ENCODE assay signal across 13 cellular contexts in genomic region chr3:172846103-172846561, GRCh38.
DNase-seq lines count a peak whose midpoint lies in the region; ATAC-seq and TF ChIP-seq lines count a peak whose summit lies in the region.
"Had no signal": no experiment of that assay in that cellular context is flagged by ENCODE, and none has a peak within 500 bp of the region (broad histone marks: within the 10 kb centered on the region; RNA-seq: fewer than 3 reads in every experiment).

No MANE protein-coding gene starts in this region.

- no peaks in the 10 kb centered on the region for H4K20me1 ChIP-seq in MM.1S (ENCODE audit: insufficient read depth, low read length)

- H3K4me3 ChIP-seq in NB4 (ENCODE audit: low read depth, low read length) (no peak overlapping the region), mesodermal cell (ENCODE audit: extremely low read depth, insufficient read depth, low read length, poor library complexity, severe bottlenecking) (no peak overlapping the region), MM.1S (ENCODE audit: low read length) (no peak overlapping the region), lower lobe of right lung (no peak overlapping the region)

- H3K9me2 ChIP-seq in MM.1S (replicated peaks; ENCODE audit: insufficient read depth, low read length): no peaks in the 10 kb centered on the region

- no peak overlapping the region for H3K9ac ChIP-seq in MM.1S (ENCODE audit: low read length)
- H3K9ac ChIP-seq: KMS-11 had no signal

- no peaks in the 10 kb centered on the region for H3K36me3 ChIP-seq in mesodermal cell (ENCODE audit: control insufficient read depth, insufficient read depth, low read length)
- H3K36me3 ChIP-seq in MM.1S (replicated peaks; ENCODE audit: insufficient read depth, low read length): no peaks in the 10 kb centered on the region
- no peaks in the 10 kb centered on the region for H3K36me3 ChIP-seq in lower lobe of right lung

- 83 to 100% methylated on average over 1 of the region's 4 CpGs for WGBS in mesodermal cell (ENCODE audit: insufficient coverage in 2 of 2), 2 experiments

- H3K27me3 ChIP-seq in MM.1S (replicated peaks; ENCODE audit: insufficient read depth, low read length) (no peaks in the 10 kb centered on the region), lower lobe of right lung (ENCODE audit: low read depth) (no peaks in the 10 kb centered on the region)

- intact Hi-C loops in lower lobe of right lung (cut with DNase I): no loop called here

- no peaks in the 10 kb centered on the region for H3F3A ChIP-seq in MM.1S (ENCODE audit: insufficient read depth, low read length)

- H3K9me3 ChIP-seq in mesodermal cell (ENCODE audit: control insufficient read depth, low read length) (no peaks in the 10 kb centered on the region), MM.1S (replicated peaks; ENCODE audit: insufficient read depth, low read length) (no peaks in the 10 kb centered on the region), lower lobe of right lung (no peaks in the 10 kb centered on the region)

- H3K27ac ChIP-seq in mesodermal cell (ENCODE audit: low read depth, low read length, severe bottlenecking) (peak overlapping the region; percentile 55), MM.1S (ENCODE audit: low read length) (no peak overlapping the region), lower lobe of right lung (no peak overlapping the region)
- H3K27ac ChIP-seq: KMS-11, RWPE1 had no signal

- no peaks in the 10 kb centered on the region for H3K79me2 ChIP-seq in MM.1S (ENCODE audit: low read length)

- ATAC-seq in GM18858 (IDR thresholded peaks at IDR 0.05; ENCODE audit: unreplicated experiment) (peak; percentile 78), HG02678 (IDR thresholded peaks at IDR 0.05; ENCODE audit: unreplicated experiment) (peak; percentile 57), lower lobe of right lung (no peak), esophagus mucosa (no peak)

- peaks cover 5% of the 10 kb centered on the region for H3K4me1 ChIP-seq in mesodermal cell (ENCODE audit: control insufficient read depth, insufficient read depth, low read length, poor library complexity, severe bottlenecking)
- no peaks in the 10 kb centered on the region for H3K4me1 ChIP-seq in MM.1S (ENCODE audit: low read length)
- H3K4me1 ChIP-seq in lower lobe of right lung: no peaks in the 10 kb centered on the region

- DNase-seq in NB4 (ENCODE audit: low read depth) (peak; percentile 56), MM.1S (no peak), lower lobe of right lung (no peak), hypothalamus (lab: John Stamatoyannopoulos, UW) (no peak)
- DNase-seq: activated CD8-positive, alpha-beta memory T cell treated with anti-CD3 and anti-CD28 coated beads for 24 hours; foreskin melanocyte; stimulated activated CD4-positive, alpha-beta T cell treated with anti-CD3 and anti-CD28 coated beads, Interleukin-12 subunit alpha, Interleukin-12 subunit beta, amount 100 ng/mL, for 4 hours had no signal

- no peak overlapping the region for H3K4me2 ChIP-seq in MM.1S (ENCODE audit: low read depth, low read length)
- H3K4me2 ChIP-seq: KMS-11 had no signal

- no peak for TF ChIP-seq CTCF in NB4 (IDR thresholded peaks at IDR 0.05; ENCODE audit: low read depth, low read length)
- no peak for TF ChIP-seq CTCF in MM.1S (IDR thresholded peaks at IDR 0.05; ENCODE audit: low read length)
- TF ChIP-seq CTCF in lower lobe of right lung (IDR thresholded peaks at IDR 0.05): no peak

- H2AFZ ChIP-seq in MM.1S (ENCODE audit: low read length): no peak overlapping the region

- TF ChIP-seq POLR2A in NB4 (IDR thresholded peaks at IDR 0.05; ENCODE audit: extremely low read depth, insufficient read length): no peak

Comparison
In these comparisons a context has a peak if more than half of its experiments do, and no peak if none do; other contexts are left out.
1. ATAC-seq: peak in GM18858 (single experiment) and HG02678 (single experiment); none in lower lobe of right lung (0 of 2) and esophagus mucosa (single experiment).